Comparison of ENCODE assay signal across 1 cellular context in genomic region chr12:27191531-27191930, GRCh38.
TF ChIP-seq lines count a peak whose summit lies in the region.

No MANE protein-coding gene starts in this region.

TF ChIP-seq in HepG2, 621 proteins besides CTCF, POLR2A, EP300 and RAD21:
- TF ChIP-seq PRMT3 (CRISPR knock-in tag; IDR thresholded peaks at IDR 0.05; ENCODE audit: borderline replicate concordance, low read depth) (no peak), NONO (IDR thresholded peaks at IDR 0.05) (no peak), NONO (CRISPR knock-in tag; conservative IDR thresholded peaks at IDR 0.05) (no peak), ZNF543 (CRISPR knock-in tag; IDR thresholded peaks at IDR 0.05) (no peak), ZBTB38 (CRISPR knock-in tag; IDR thresholded peaks at IDR 0.05) (no peak), GFI1 (CRISPR knock-in tag; IDR thresholded peaks at IDR 0.05; ENCODE audit: borderline replicate concordance) (no peak), SAP130 (CRISPR knock-in tag; IDR thresholded peaks at IDR 0.05; ENCODE audit: low read depth) (no peak), MBNL3 (CRISPR knock-in tag; conservative IDR thresholded peaks at IDR 0.05) (no peak), FOSL1 (CRISPR knock-in tag; IDR thresholded peaks at IDR 0.05; ENCODE audit: borderline replicate concordance) (no peak), ISX (CRISPR knock-in tag; conservative IDR thresholded peaks at IDR 0.05) (no peak), PLRG1 (conservative IDR thresholded peaks at IDR 0.05) (no peak), ZBTB34 (CRISPR knock-in tag; IDR thresholded peaks at IDR 0.05) (no peak), ZNF549 (CRISPR knock-in tag; IDR thresholded peaks at IDR 0.05) (no peak), ZBTB4 (CRISPR knock-in tag; IDR thresholded peaks at IDR 0.05; ENCODE audit: borderline replicate concordance) (no peak), TRIM22 (IDR thresholded peaks at IDR 0.05) (no peak), SNRNP70 (IDR thresholded peaks at IDR 0.05; ENCODE audit: low read depth, low read length) (no peak), U2AF1 (optimal IDR thresholded peaks at IDR 0.05; ENCODE audit: low read depth, low read length) (no peak), KDM4B (CRISPR knock-in tag; IDR thresholded peaks at IDR 0.05) (no peak)
TF ChIP-seq in HepG2: peak in this region for 0.
